Comparison of ENCODE assay signal across 8 cellular contexts in the genomic region with DNA sequence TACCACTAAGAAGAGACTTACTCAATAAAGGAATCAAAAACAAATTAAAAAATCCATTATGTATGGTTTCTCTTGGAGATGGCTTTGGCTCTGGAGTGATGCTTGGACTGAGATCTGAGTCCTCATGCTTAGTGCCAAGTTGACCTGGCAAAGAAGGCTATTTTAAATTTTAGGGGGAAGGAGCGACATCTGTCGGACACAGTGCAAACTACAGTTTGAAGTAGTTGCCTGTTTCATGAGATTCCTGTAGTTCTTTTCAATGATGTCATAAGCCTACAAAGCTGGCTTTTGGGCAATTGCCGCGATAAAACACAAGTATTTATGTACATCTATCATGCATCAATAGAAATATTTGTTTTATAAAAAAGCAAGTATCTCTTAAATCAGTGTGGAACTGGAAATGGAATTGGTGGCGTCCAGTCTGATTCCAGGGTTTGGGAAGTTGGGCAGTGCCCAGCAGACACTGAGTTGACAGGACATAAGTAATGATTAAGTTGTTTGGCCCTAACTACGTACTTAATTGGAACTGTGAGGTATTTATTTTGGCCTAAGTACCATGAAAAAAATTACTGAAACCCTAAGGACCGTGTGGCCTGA. TPM values are rescaled to one million over a fixed set of nuclear protein-coding genes. Genes with fewer than 3 reads are reported as not detected.
DNase-seq lines count a peak whose midpoint lies in the region; ATAC-seq and TF ChIP-seq lines count a peak whose summit lies in the region.

No MANE protein-coding gene starts in this region.

- H3K36me3 ChIP-seq in Karpas-422 (ENCODE audit: insufficient read depth, low read length) = no peaks in the 10 kb centered on the region
- H3K36me3 ChIP-seq in cardiac muscle cell = no peaks in the 10 kb centered on the region

- no peaks in the 10 kb centered on the region for H4K20me1 ChIP-seq in Karpas-422 (ENCODE audit: insufficient read depth, low read depth, low read length)

- DNase-seq in GM04504 (ENCODE audit: low read depth) (peak; percentile 67), Karpas-422 (peak; percentile 88), SKM-1 treated with dmso at 0.1 percent for 144 hours (lab: John Stamatoyannopoulos, UW; ENCODE audit: unreplicated experiment) (peak; percentile 53), cardiac muscle cell (ENCODE audit: low read depth in 1 of 2, low spot score in 1 of 2) (peak; percentile 60 to 87), pulmonary artery endothelial cell (ENCODE audit: low read depth, low spot score) (peak; percentile 33)
- peak; percentile 37 for DNase-seq in activated naive CD8-positive, alpha-beta T cell treated with anti-CD3 and anti-CD28 coated beads, Interleukin-2, amount 10 ng/mL, durations not matched to agents 7 days and 5 days

- peaks cover 5% of the 10 kb centered on the region for H3K36me3 Mint-ChIP-seq in activated naive CD8-positive, alpha-beta T cell treated with anti-CD3 and anti-CD28 coated beads, Interleukin-2, amount 10 ng/mL, durations not matched to agents 7 days and 5 days

- POLR2A ChIA-PET in activated naive CD8-positive, alpha-beta T cell treated with anti-CD3 and anti-CD28 coated beads, Interleukin-2, amount 10 ng/mL, durations not matched to agents 7 days and 5 days (lab: Charles Lee) = interaction anchor here (1.5 kb wide), 1 partner anchor 256 kb away, joined by 4 read pairs; a partner anchor contains a TSS

- H3K27me3 Mint-ChIP-seq in activated naive CD8-positive, alpha-beta T cell treated with anti-CD3 and anti-CD28 coated beads, Interleukin-2, amount 10 ng/mL, durations not matched to agents 7 days and 5 days = no peaks in the 10 kb centered on the region

- H3K9ac ChIP-seq in Karpas-422 (ENCODE audit: low read length) = no peak overlapping the region

- no peaks in the 10 kb centered on the region for H3K27me3 ChIP-seq in Karpas-422 (ENCODE audit: low read length)
- no peaks in the 10 kb centered on the region for H3K27me3 ChIP-seq in cardiac muscle cell

- no peaks in the 10 kb centered on the region for H3K9me3 Mint-ChIP-seq in activated naive CD8-positive, alpha-beta T cell treated with anti-CD3 and anti-CD28 coated beads, Interleukin-2, amount 10 ng/mL, durations not matched to agents 7 days and 5 days

- H3K79me2 ChIP-seq in Karpas-422 (ENCODE audit: low read length) = peaks cover 20% of the 10 kb centered on the region

- no peak overlapping the region for H3K4me3 Mint-ChIP-seq in activated naive CD8-positive, alpha-beta T cell treated with anti-CD3 and anti-CD28 coated beads, Interleukin-2, amount 10 ng/mL, durations not matched to agents 7 days and 5 days

- TF ChIP-seq CTCF in cardiac muscle cell (IDR thresholded peaks at IDR 0.05; ENCODE audit: low read depth, low read length) = peak; percentile 82

- H3K4me1 ChIP-seq in Karpas-422 (ENCODE audit: low read length) = peaks cover 28% of the 10 kb centered on the region
- no peaks in the 10 kb centered on the region for H3K4me1 ChIP-seq in cardiac muscle cell (ENCODE audit: low read depth)

- H3K4me2 ChIP-seq in Karpas-422 (ENCODE audit: low read depth, low read length, poor library complexity, severe bottlenecking) = peak overlapping the region; percentile 37

- no peak overlapping the region for H2AFZ ChIP-seq in Karpas-422 (ENCODE audit: low read length)

- H3K4me3 ChIP-seq in Karpas-422 (ENCODE audit: low read length) (no peak overlapping the region), cardiac muscle cell (no peak overlapping the region)

- no peaks in the 10 kb centered on the region for H3K9me2 ChIP-seq in Karpas-422 (replicated peaks; ENCODE audit: insufficient read depth, low read length)

- ATAC-seq in activated naive CD8-positive, alpha-beta T cell treated with anti-CD3 and anti-CD28 coated beads, Interleukin-2, amount 10 ng/mL, durations not matched to agents 7 days and 5 days (ENCODE audit: low read depth) = peak; percentile 50
- ATAC-seq in GM19023 (IDR thresholded peaks at IDR 0.05; ENCODE audit: unreplicated experiment) (no peak), HG02840 (IDR thresholded peaks at IDR 0.05; ENCODE audit: low FRiP score, unreplicated experiment) (no peak)

- H3K9me3 ChIP-seq in Karpas-422 (ENCODE audit: low read length) = no peaks in the 10 kb centered on the region
- no peaks in the 10 kb centered on the region for H3K9me3 ChIP-seq in cardiac muscle cell (ENCODE audit: low read depth)

- H3K27ac Mint-ChIP-seq in activated naive CD8-positive, alpha-beta T cell treated with anti-CD3 and anti-CD28 coated beads, Interleukin-2, amount 10 ng/mL, durations not matched to agents 7 days and 5 days = no peak overlapping the region

- H3K27ac ChIP-seq in Karpas-422 (ENCODE audit: low read length) (peak overlapping the region; percentile 74), cardiac muscle cell (no peak overlapping the region)

- peaks cover 5% of the 10 kb centered on the region for H3K4me1 Mint-ChIP-seq in activated naive CD8-positive, alpha-beta T cell treated with anti-CD3 and anti-CD28 coated beads, Interleukin-2, amount 10 ng/mL, durations not matched to agents 7 days and 5 days

RNA-seq across cellular contexts. Expression of a gene that starts 50.0 kb away (rescaled TPM):
- total RNA-seq in Karpas-422 (2014; rRNA removed; shearing (Covaris generic); ENCODE audit: low replicate concordance) = 24.0 and 27.4 TPM in 2 replicates
- 10 to 100 TPM; 29.8 to 30.3 TPM for total RNA-seq in activated naive CD8-positive, alpha-beta T cell treated with anti-CD3 and anti-CD28 coated beads, Interleukin-2, amount 10 ng/mL, durations not matched to agents 7 days and 5 days
- total RNA-seq in cardiac muscle cell (17.9 and 19.3 TPM in 2 replicates), pulmonary artery endothelial cell (24.5 and 29.6 TPM in 2 replicates)
- 34.8 and 35.9 TPM in 2 replicates for polyA plus RNA-seq in cardiac muscle cell

Comparison
In these comparisons a context has a peak if more than half of its experiments do, and no peak if none do; other contexts are left out.
1. DNase-seq: peak in every context shown above with its lines; median percentile 88 in Karpas-422; 74 in cardiac muscle cell; 67 in GM04504; 53 in SKM-1 treated with dmso at 0.1 percent for 144 hours; 37 in activated naive CD8-positive, alpha-beta T cell treated with anti-CD3 and anti-CD28 coated beads, Interleukin-2, amount 10 ng/mL, durations not matched to agents 7 days and 5 days; 33 in pulmonary artery endothelial cell.